1 cellular context compared by ENCODE assay signal in the genomic region with DNA sequence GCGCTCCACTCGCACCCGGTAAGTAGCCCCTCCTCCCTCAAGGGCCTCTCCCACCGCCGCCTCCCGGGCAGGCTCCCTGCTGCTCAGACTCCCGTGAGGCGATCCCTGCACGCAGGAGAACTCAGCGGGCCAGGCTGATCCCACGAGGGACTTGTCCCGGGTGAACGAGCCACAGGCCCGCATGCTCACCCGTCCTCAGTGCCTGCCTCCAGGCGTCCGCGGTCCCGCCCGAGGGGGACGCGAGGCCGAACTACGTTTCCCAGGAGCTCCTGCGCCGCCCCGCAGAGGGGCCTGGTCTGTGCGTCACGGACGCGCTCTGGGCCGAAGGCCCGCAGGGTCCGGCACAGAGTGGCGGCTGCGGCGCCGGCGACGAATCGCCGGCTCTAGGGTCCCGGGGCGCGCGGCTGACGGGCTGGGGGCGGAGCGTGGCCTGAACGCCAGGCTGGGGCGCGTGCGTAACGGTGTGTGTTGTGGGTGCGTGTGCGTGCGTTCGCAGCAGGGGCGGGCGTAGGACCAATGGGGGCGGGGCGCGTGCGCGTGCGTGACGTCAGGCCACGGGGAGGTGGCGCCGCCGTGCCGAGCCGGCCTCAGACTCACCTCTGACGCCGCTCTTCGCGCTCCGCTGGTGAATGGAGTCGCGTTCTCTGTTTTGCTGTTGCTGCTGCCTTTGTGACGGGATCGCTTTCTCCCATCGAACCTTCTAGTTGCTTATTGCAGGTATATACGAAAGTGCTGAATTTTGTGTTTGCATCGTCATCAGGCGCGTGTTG.
TF ChIP-seq lines count a peak whose summit lies in the region.

TSS of gene ZNF10 (plus strand) at position 590 of the 770 bp plus-strand sequence. CDS start 13,866 bp downstream, outside the sequence.
TSS of gene ZNF891 (minus strand) at position 237 of the 770 bp plus-strand sequence. CDS start 8,356 bp downstream, outside the sequence.

TF ChIP-seq in K562, 482 proteins besides CTCF, POLR2A, EP300 and RAD21 (continued from another document and continues in another):
- peak; percentile 68; the same call in 1 of the 2 replicates for TF ChIP-seq AFF4 (CRISPR knock-in tag; IDR thresholded peaks at IDR 0.05)
- no peak for TF ChIP-seq NCOR1 (IDR thresholded peaks at IDR 0.05)
- TF ChIP-seq, protein P1, sequence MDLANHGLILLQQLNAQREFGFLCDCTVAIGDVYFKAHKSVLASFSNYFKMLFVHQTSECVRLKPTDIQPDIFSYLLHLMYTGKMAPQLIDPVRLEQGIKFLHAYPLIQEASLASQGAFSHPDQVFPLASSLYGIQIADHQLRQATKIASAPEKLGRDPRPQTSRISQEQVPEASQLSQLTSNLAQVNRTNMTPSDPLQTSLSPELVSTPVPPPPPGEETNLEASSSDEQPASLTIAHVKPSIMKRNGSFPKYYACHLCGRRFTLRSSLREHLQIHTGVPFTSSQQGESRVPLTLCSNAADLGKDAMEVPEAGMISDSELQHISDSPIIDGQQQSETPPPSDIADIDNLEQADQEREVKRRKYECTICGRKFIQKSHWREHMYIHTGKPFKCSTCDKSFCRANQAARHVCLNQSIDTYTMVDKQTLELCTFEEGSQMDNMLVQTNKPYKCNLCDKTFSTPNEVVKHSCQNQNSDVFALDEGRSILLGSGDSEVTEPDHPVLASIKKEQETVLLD (IDR thresholded peaks at IDR 0.05) = peak; percentile 90
- no peak for TF ChIP-seq MTA2 (IDR thresholded peaks at IDR 0.05; ENCODE audit: low read depth)
- no peak for TF ChIP-seq BACH1 (tag; IDR thresholded peaks at IDR 0.05)
- TF ChIP-seq ZNF121 (CRISPR knock-in tag; conservative IDR thresholded peaks at IDR 0.05) = no peak; the same call in 1 of the 2 replicates
- no peak for TF ChIP-seq FUS (optimal IDR thresholded peaks at IDR 0.05; ENCODE audit: low read depth, low read length)
- no peak for TF ChIP-seq SLC30A9 (CRISPR knock-in tag; IDR thresholded peaks at IDR 0.05)
- TF ChIP-seq ZNF253 (CRISPR knock-in tag; conservative IDR thresholded peaks at IDR 0.05) = no peak
- TF ChIP-seq LEF1 (IDR thresholded peaks at IDR 0.05) = no peak
- peak; percentile 92 for TF ChIP-seq SAFB (IDR thresholded peaks at IDR 0.05; ENCODE audit: borderline replicate concordance, low read depth, low read length)
- no peak for TF ChIP-seq ZNF197 (CRISPR knock-in tag; IDR thresholded peaks at IDR 0.05; ENCODE audit: low read depth)
- no peak for TF ChIP-seq THAP12 (CRISPR knock-in tag; IDR thresholded peaks at IDR 0.05)
- TF ChIP-seq REST (CRISPR knock-in tag; IDR thresholded peaks at IDR 0.05; ENCODE audit: low read depth) = no peak; the same call in 1 of the 2 replicates
- TF ChIP-seq SMAD3 (CRISPR knock-in tag; conservative IDR thresholded peaks at IDR 0.05) = no peak
- TF ChIP-seq PHF21A (IDR thresholded peaks at IDR 0.05; ENCODE audit: borderline replicate concordance, low read depth) = no peak
- no peak for TF ChIP-seq CHD7 (IDR thresholded peaks at IDR 0.05; ENCODE audit: low read depth, low read length)
- no peak for TF ChIP-seq EZH2 (IDR thresholded peaks at IDR 0.05; ENCODE audit: borderline replicate concordance, low read depth, low read length)
- TF ChIP-seq CCAR2 (IDR thresholded peaks at IDR 0.05; ENCODE audit: low read depth, low read length) = no peak
- TF ChIP-seq IFI16 (CRISPR knock-in tag; IDR thresholded peaks at IDR 0.05) = no peak
- no peak for TF ChIP-seq TCF15 (CRISPR knock-in tag; IDR thresholded peaks at IDR 0.05)
- TF ChIP-seq, protein P2, sequence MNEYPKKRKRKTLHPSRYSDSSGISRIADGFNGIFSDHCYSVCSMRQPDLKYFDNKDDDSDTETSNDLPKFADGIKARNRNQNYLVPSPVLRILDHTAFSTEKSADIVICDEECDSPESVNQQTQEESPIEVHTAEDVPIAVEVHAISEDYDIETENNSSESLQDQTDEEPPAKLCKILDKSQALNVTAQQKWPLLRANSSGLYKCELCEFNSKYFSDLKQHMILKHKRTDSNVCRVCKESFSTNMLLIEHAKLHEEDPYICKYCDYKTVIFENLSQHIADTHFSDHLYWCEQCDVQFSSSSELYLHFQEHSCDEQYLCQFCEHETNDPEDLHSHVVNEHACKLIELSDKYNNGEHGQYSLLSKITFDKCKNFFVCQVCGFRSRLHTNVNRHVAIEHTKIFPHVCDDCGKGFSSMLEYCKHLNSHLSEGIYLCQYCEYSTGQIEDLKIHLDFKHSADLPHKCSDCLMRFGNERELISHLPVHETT (CRISPR knock-in tag; conservative IDR thresholded peaks at IDR 0.05 in 1 of 2, IDR thresholded peaks at IDR 0.05 in 1 of 2) = peak in 1 of 2 experiments; percentile 88; a peak in 2 of 4 replicates
- TF ChIP-seq STAG1 (CRISPR knock-in tag; IDR thresholded peaks at IDR 0.05; ENCODE audit: borderline replicate concordance) = no peak
- TF ChIP-seq SNIP1 (IDR thresholded peaks at IDR 0.05; ENCODE audit: low read depth) = no peak
- no peak for TF ChIP-seq CEBPB (tag; IDR thresholded peaks at IDR 0.05)
